1 cellular context compared by ENCODE assay signal in genomic region chr2:62662131-62662530, GRCh38.
TF ChIP-seq lines count a peak whose summit lies in the region.

No MANE protein-coding gene starts in this region.

TF ChIP-seq in GM23338, 12 proteins besides CTCF, POLR2A, EP300 and RAD21 (continued from another document):
- no peak for TF ChIP-seq NANOG (IDR thresholded peaks at IDR 0.05; ENCODE audit: borderline replicate concordance)
- no peak for TF ChIP-seq ZNF462 (CRISPR knock-in tag; IDR thresholded peaks at IDR 0.05)
- no peak for TF ChIP-seq ZNF331 (CRISPR knock-in tag; IDR thresholded peaks at IDR 0.05; ENCODE audit: low read depth)
- no peak for TF ChIP-seq JUNB (IDR thresholded peaks at IDR 0.05; ENCODE audit: unreplicated experiment)
- no peak for TF ChIP-seq EZH2phosphoT487 (IDR thresholded peaks at IDR 0.05; ENCODE audit: unreplicated experiment)
- no peak for TF ChIP-seq POLR2AphosphoS5 (IDR thresholded peaks at IDR 0.05; ENCODE audit: low read depth)
- no peak for TF ChIP-seq REST (IDR thresholded peaks at IDR 0.05; ENCODE audit: unreplicated experiment)
